25 cellular contexts compared by ENCODE assay signal in genomic region chr10:30617070-30617469, GRCh38. TPM values are rescaled to one million over a fixed set of nuclear protein-coding genes. Genes with fewer than 3 reads are reported as not detected.
"Had no signal": no experiment of that assay in that cellular context is flagged by ENCODE, and none has a peak within 500 bp of the region (broad histone marks: within the 10 kb centered on the region; RNA-seq: fewer than 3 reads in every experiment).

No MANE protein-coding gene starts in this region.

- H3K27ac ChIP-seq: KMS-11 had no signal

- H3K27ac Mint-ChIP-seq: IgD-negative memory B cell had no signal

- H3K9me3 ChIP-seq: SK-N-SH had no signal

- H3K36me3 Mint-ChIP-seq: IgD-negative memory B cell had no signal

- H3K4me3 ChIP-seq: K562 had no signal

- DNase-seq: Kasumi-1, MM.1S, NCI-H1092 treated with DMSO at 0.1 percent for 48 hours, NCI-H1436, NCI-H187, NCI-H2029, NCI-H2081 treated with DMSO at 0.1 percent for 48 hours, NCI-H2171, NCI-H226, NCI-H446, NCI-H510A, NCI-H524 treated with DMSO at 0.1 percent for 48 hours, NCI-H69, NCI-H774, Right ventricle myocardium superior, RPMI8226, SIG-M5, SK-N-SH, SW 1271 had no signal

- H3K4me3 Mint-ChIP-seq: IgD-negative memory B cell had no signal

- H3K9ac ChIP-seq: KMS-11, SK-N-SH had no signal

- ATAC-seq: K562 had no signal

RNA-seq across cellular contexts. Expression of gene LYZL2, which starts 12.5 kb away (rescaled TPM):
- total RNA-seq: HT-29, K562, M059J, Right ventricle myocardium superior, SK-MEL-5 had no signal
- polyA plus RNA-seq: IgD-negative memory B cell, K562, SK-N-SH had no signal
